Comparison of ENCODE assay signal across 1 cellular context in the genomic region with DNA sequence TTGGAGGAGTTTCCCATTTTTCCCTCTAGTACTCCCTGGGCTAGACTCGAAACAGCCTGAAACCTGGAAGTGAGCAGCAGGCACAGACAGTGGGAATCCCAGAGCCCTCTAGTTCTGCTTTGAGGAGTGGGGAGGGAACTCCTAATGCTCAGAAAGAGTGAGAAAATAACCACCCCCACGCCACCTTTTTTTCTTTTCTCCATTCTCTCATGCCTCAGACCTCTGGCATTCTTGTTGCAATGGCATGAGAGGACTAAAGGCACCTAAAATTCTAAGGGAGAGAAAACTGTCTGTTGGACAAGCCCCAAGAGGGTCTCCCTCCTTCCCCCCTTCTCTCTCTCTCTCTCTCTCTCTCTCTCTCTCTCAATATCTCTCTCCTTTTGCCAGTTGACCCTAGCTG.
TF ChIP-seq lines count a peak whose summit lies in the region.

No MANE protein-coding gene starts in this region.

TF ChIP-seq in HCT116, 20 proteins besides CTCF, POLR2A, EP300 and RAD21:
- TF ChIP-seq SIN3A (IDR thresholded peaks at IDR 0.05; ENCODE audit: low read depth) (no peak), EZH2 (IDR thresholded peaks at IDR 0.05) (no peak), SRF (IDR thresholded peaks at IDR 0.05; ENCODE audit: low read depth) (no peak), EGR1 (IDR thresholded peaks at IDR 0.05; ENCODE audit: low read depth) (no peak), TCF7L2 (IDR thresholded peaks at IDR 0.05; ENCODE audit: borderline replicate concordance, extremely low read depth, insufficient read depth, insufficient read length) (no peak), CBX3 (IDR thresholded peaks at IDR 0.05; ENCODE audit: low read depth) (no peak), YY1 (IDR thresholded peaks at IDR 0.05; ENCODE audit: extremely low read depth, insufficient replicate concordance, low read depth, low read length) (no peak)
- TF ChIP-seq, protein P1, sequence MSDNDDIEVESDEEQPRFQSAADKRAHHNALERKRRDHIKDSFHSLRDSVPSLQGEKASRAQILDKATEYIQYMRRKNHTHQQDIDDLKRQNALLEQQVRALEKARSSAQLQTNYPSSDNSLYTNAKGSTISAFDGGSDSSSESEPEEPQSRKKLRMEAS (IDR thresholded peaks at IDR 0.05): no peak
- TF ChIP-seq, protein P2, sequence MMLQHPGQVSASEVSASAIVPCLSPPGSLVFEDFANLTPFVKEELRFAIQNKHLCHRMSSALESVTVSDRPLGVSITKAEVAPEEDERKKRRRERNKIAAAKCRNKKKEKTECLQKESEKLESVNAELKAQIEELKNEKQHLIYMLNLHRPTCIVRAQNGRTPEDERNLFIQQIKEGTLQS (IDR thresholded peaks at IDR 0.05): no peak
